In the genomic region with DNA sequence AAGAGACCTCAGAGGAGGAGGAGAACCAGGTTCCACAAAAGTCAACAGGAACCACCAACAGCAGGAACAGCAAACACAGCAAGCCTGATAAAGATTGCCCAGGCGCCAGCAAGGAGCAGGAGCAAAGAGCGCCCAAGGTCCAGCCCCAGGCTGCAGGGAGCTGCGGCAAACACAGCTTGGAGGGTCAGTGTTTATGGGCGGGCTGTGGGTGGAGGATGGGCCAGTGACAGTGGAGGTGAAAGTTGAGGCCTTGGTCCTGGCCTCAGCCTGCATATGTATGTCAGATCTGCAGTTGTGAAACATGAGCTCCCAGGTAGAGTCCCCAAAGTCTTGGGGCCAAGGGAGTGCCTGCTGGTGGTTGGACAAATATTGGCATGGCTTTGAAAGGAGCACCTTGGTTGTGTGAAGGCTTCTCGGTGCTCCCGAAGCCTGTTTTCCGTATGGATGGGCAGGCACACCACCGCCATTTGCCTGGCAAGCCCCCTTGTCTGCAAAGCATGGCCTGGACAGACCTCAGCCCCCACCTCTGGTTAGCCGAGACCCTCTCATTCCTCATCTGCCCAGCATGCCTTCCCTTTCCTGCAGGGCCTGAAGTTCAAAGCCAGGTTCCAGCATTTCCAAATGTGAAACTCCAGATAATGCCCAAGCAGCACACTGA, we compare ENCODE assay signal across 21 cellular contexts. TPM values are rescaled to one million over a fixed set of nuclear protein-coding genes. Genes with fewer than 3 reads are reported as not detected.
DNase-seq lines count a peak whose midpoint lies in the region; ATAC-seq and TF ChIP-seq lines count a peak whose summit lies in the region.
"Had no signal": no experiment of that assay in that cellular context is flagged by ENCODE, and none has a peak within 500 bp of the region (broad histone marks: within the 10 kb centered on the region; RNA-seq: fewer than 3 reads in every experiment).

No MANE protein-coding gene starts in this region.

- peak overlapping the region; percentile 79 to 88 (median 81) for H3K27ac ChIP-seq in stomach
- H3K27ac ChIP-seq: left lung, neutrophil, SJSA1, thyroid gland had no signal

- peaks cover 14 to 63% (median 34%) of the 10 kb centered on the region in 4 donors for H3K4me1 ChIP-seq in stomach
- H3K4me1 ChIP-seq: breast epithelium had no signal

- DNase-seq in HuH-7 (ENCODE audit: low spot score) (peak; percentile 72), WTC11 (ENCODE audit: low spot score) (peak; percentile 36), left lobe of liver (ENCODE audit: low spot score) (no peak), stomach (peak; percentile 89), glomerular visceral epithelial cell (ENCODE audit: extremely low spot score) (no peak), lower leg skin (ENCODE audit: low spot score in 2 of 2) (no peak)
- no peak for DNase-seq in activated CD4-positive, alpha-beta T cell treated with anti-CD3 and anti-CD28 coated beads, Interleukin-2, amount 50 U/mL, for 1 hour
- DNase-seq: activated CD4-positive, CD25-positive, alpha-beta regulatory T cell treated with anti-CD3 and anti-CD28 coated beads, Interleukin-2, amount 50 U/mL, for 72 hours; activated CD8-positive, alpha-beta memory T cell treated with anti-CD3 and anti-CD28 coated beads, Interleukin-2, amount 10 ng/mL, durations not matched to agents 7 days and 5 days; cortex of kidney; left lung; NCI-H146; NCI-H69; retina; thyroid gland had no signal

- peak; percentile 48 for ATAC-seq in WTC11
- peak; percentile 57 for ATAC-seq in left lobe of liver
- ATAC-seq: activated CD8-positive, alpha-beta memory T cell treated with anti-CD3 and anti-CD28 coated beads, Interleukin-2, amount 10 ng/mL, durations not matched to agents 7 days and 5 days; left lung; stimulated activated memory B cell treated with anti-CD40 and anti-IgM and Interleukin-4, amounts not matched to agents 10 μg/mL and 1 μg/mL and 100 μg/mL, for 72 hours had no signal

- no peaks in the 10 kb centered on the region for H3K27me3 Mint-ChIP-seq in WTC11 (ENCODE audit: low read depth)
- H3K27me3 Mint-ChIP-seq: activated CD8-positive, alpha-beta memory T cell treated with anti-CD3 and anti-CD28 coated beads, Interleukin-2, amount 10 ng/mL, durations not matched to agents 7 days and 5 days; stimulated activated memory B cell treated with anti-CD40 and anti-IgM and Interleukin-4, amounts not matched to agents 10 μg/mL and 1 μg/mL and 100 μg/mL, for 72 hours had no signal

- H3K27ac Mint-ChIP-seq in WTC11, result peak overlapping the region; percentile 77
- H3K27ac Mint-ChIP-seq: activated CD8-positive, alpha-beta memory T cell treated with anti-CD3 and anti-CD28 coated beads, Interleukin-2, amount 10 ng/mL, durations not matched to agents 7 days and 5 days; stimulated activated memory B cell treated with anti-CD40 and anti-IgM and Interleukin-4, amounts not matched to agents 10 μg/mL and 1 μg/mL and 100 μg/mL, for 72 hours had no signal

- H3K36me3 ChIP-seq in stomach, result peaks cover 0 to 18% (median 10%) of the 10 kb centered on the region in 4 donors
- H3K36me3 ChIP-seq: breast epithelium, SJSA1, thyroid gland had no signal

- H3K4me1 Mint-ChIP-seq in WTC11, result peaks cover 26% of the 10 kb centered on the region

- no peaks in the 10 kb centered on the region for H3K27me3 ChIP-seq in stomach
- H3K27me3 ChIP-seq: breast epithelium, left lung, neutrophil, SJSA1, thyroid gland had no signal

- H3K4me3 Mint-ChIP-seq in WTC11, result no peak overlapping the region
- H3K4me3 Mint-ChIP-seq: activated CD8-positive, alpha-beta memory T cell treated with anti-CD3 and anti-CD28 coated beads, Interleukin-2, amount 10 ng/mL, durations not matched to agents 7 days and 5 days; stimulated activated memory B cell treated with anti-CD40 and anti-IgM and Interleukin-4, amounts not matched to agents 10 μg/mL and 1 μg/mL and 100 μg/mL, for 72 hours had no signal

- H3K4me3 ChIP-seq in stomach (peak overlapping the region in 1 of 4 donors; percentile 11), lower leg skin (ENCODE audit: low read depth, poor library complexity, severe bottlenecking) (no peak overlapping the region)
- H3K4me3 ChIP-seq: breast epithelium, left lung, SJSA1, thyroid gland had no signal

- H3K9me3 ChIP-seq in stomach, result no peaks in the 10 kb centered on the region
- H3K9me3 ChIP-seq: breast epithelium, left lung, neutrophil, SJSA1, thyroid gland had no signal

- TF ChIP-seq CTCF in WTC11 (IDR thresholded peaks at IDR 0.05) (no peak), stomach (IDR thresholded peaks at IDR 0.05) (no peak), lower leg skin (IDR thresholded peaks at IDR 0.05) (no peak)

- intact Hi-C loops in stomach (cut with DNase I; ENCODE audit: low total_unique reads), result no loop called here
- intact Hi-C loops in lower leg skin (cut with DNase I; ENCODE audit: low total_unique reads), result no loop called here

- WGBS in stomach, 5 donors, result 32 to 57% (median 51%) methylated on average over 9 of the region's 9 CpGs
- whole genome bisulfite sequencing in lower leg skin, 2 donors, result 89 to 90% methylated on average over 9 of the region's 9 CpGs

- peaks cover 6% of the 10 kb centered on the region; the same call in 1 of the 2 replicates for H3K36me3 Mint-ChIP-seq in WTC11
- H3K36me3 Mint-ChIP-seq: activated CD8-positive, alpha-beta memory T cell treated with anti-CD3 and anti-CD28 coated beads, Interleukin-2, amount 10 ng/mL, durations not matched to agents 7 days and 5 days; stimulated activated memory B cell treated with anti-CD40 and anti-IgM and Interleukin-4, amounts not matched to agents 10 μg/mL and 1 μg/mL and 100 μg/mL, for 72 hours had no signal

- TF ChIP-seq POLR2A in stomach (IDR thresholded peaks at IDR 0.05) (no peak), lower leg skin (IDR thresholded peaks at IDR 0.05) (no peak)

- TF ChIP-seq EP300 in stomach (IDR thresholded peaks at IDR 0.05), result no peak

- POLR2A ChIA-PET in WTC11 (lab: Charles Lee), result interaction anchor here (0.6 to 0.7 kb wide), 2 partner anchors 63 to 65 kb away, joined by 3 to 4 read pairs; no protein-coding TSS in a partner anchor

- no peaks in the 10 kb centered on the region for H3K9me3 Mint-ChIP-seq in WTC11
- H3K9me3 Mint-ChIP-seq: stimulated activated memory B cell treated with anti-CD40 and anti-IgM and Interleukin-4, amounts not matched to agents 10 μg/mL and 1 μg/mL and 100 μg/mL, for 72 hours had no signal

- CTCF ChIA-PET in WTC11 (lab: Charles Lee), result interaction anchor here (0.6 to 4.1 kb wide), 16 partner anchors 9 to 156 kb away, joined by 3 to 18 read pairs (median 5); a partner anchor contains a TSS

TF ChIP-seq in WTC11, 78 proteins besides CTCF, POLR2A, EP300 and RAD21:
- TF ChIP-seq GABPB1 (CRISPR knock-in tag; IDR thresholded peaks at IDR 0.05) (peak; percentile 70), ZNF232 (CRISPR knock-in tag; IDR thresholded peaks at IDR 0.05) (no peak)

RNA-seq across cellular contexts. Expression of a gene that starts 2.0 kb away (rescaled TPM):
- total RNA-seq in WTC11 (2021) (2.3 to 3.3 TPM (median 3.2 TPM) in 3 replicates), left lobe of liver (0.18 TPM), stomach (under 1 TPM in 1 of 5 donors, not detected in 4; 0.18 TPM), lower leg skin (1 to 10 TPM in 2 of 4 donors, under 1 TPM in 2; 0.72 to 1.1 (median 0.89) TPM)
- under 1 TPM in 2 of 3 donors, not detected in 1; 0.15 to 0.19 TPM for polyA plus RNA-seq in stomach
- total RNA-seq: activated CD8-positive, alpha-beta memory T cell treated with anti-CD3 and anti-CD28 coated beads, Interleukin-2, amount 10 ng/mL, durations not matched to agents 7 days and 5 days; OCI-LY7; SJSA1; T-helper 2 cell treated with Interferon-gamma antibody and Interleukin-4, amounts not matched to agents 100 ng/mL and 5 ng/mL, for 36 hours had no signal

RNA-seq across cellular contexts. Expression of a gene that starts 29.3 kb away (rescaled TPM):
- total RNA-seq in WTC11 (2021), result 72.8 to 75.2 TPM (median 74.0 TPM) in 3 replicates
- total RNA-seq in left lobe of liver, result 38.0 TPM
- total RNA-seq in stomach, result 10 to 100 TPM; 20.7 to 90.6 (median 57.8) TPM
- 10 to 100 TPM in 2 of 3 donors, 1 to 10 TPM in 1; 5.5 to 16.8 (median 14.8) TPM for polyA plus RNA-seq in stomach
- 10 to 100 TPM; 73.4 to 91.2 (median 87.7) TPM for total RNA-seq in lower leg skin

RNA-seq across cellular contexts. Expression of a gene that starts 29.4 kb away (rescaled TPM):
- total RNA-seq in WTC11 (2021) (70.0 to 74.2 TPM (median 74.2 TPM) in 3 replicates), left lobe of liver (35.3 TPM), stomach (10 to 100 TPM; 17.0 to 59.1 (median 37.3) TPM), lower leg skin (10 to 100 TPM; 45.7 to 74.3 (median 52.0) TPM)
- 10 to 100 TPM; 61.1 to 82.3 (median 78.7) TPM for polyA plus RNA-seq in stomach

Comparison
In these comparisons a context has a peak if more than half of its experiments do, and no peak if none do; other contexts are left out.
1. DNase-seq: peak in HuH-7 (single experiment), WTC11 (single experiment) and stomach (single experiment); none in left lobe of liver (single experiment), glomerular visceral epithelial cell (single experiment), activated CD4-positive, alpha-beta T cell treated with anti-CD3 and anti-CD28 coated beads, Interleukin-2, amount 50 U/mL, for 1 hour (single experiment) and lower leg skin (0 of 2).